Comparison of ENCODE assay signal across 28 cellular contexts in genomic region chr9:26172301-26172700, GRCh38.
"Had no signal": no experiment of that assay in that cellular context is flagged by ENCODE, and none has a peak within 500 bp of the region (broad histone marks: within the 10 kb centered on the region; RNA-seq: fewer than 3 reads in every experiment).

No MANE protein-coding gene starts in this region.

- DNase-seq: activated CD4-positive, alpha-beta T cell treated with anti-CD3 and anti-CD28 coated beads for 1 hour; activated CD4-positive, alpha-beta T cell treated with anti-CD3 and anti-CD28 coated beads, Interleukin-2, amount 50 U/mL, for 1 hour; activated naive CD4-positive, alpha-beta T cell treated with Interleukin-2 at 50 U/mL for 16 hours; activated naive CD8-positive, alpha-beta T cell treated with anti-CD3 and anti-CD28 coated beads, Interleukin-2, amount 10 ng/mL, durations not matched to agents 7 days and 5 days; activated T-cell treated with anti-CD3 and anti-CD28 coated beads, Interleukin-2, amount 50 U/mL, for 24 hours; amygdala; cortex of kidney; erythroblast; foreskin melanocyte; immature natural killer cell; left cardiac atrium; naive thymus-derived CD4-positive, alpha-beta T cell; retina; sigmoid colon; stimulated activated CD4-positive, alpha-beta T cell treated with anti-CD3 and anti-CD28 coated beads, Interleukin-15, amount 100 ng/mL, for 24 hours; stomach; T-cell; WERI-Rb-1 had no signal

- H3K4me3 Mint-ChIP-seq: activated naive CD8-positive, alpha-beta T cell treated with anti-CD3 and anti-CD28 coated beads, Interleukin-2, amount 10 ng/mL, durations not matched to agents 7 days and 5 days; activated T-cell treated with anti-CD3 and anti-CD28 coated beads, Interleukin-2, amount 50 U/mL, for 24 hours; immature natural killer cell; naive thymus-derived CD4-positive, alpha-beta T cell; neural progenitor cell; stimulated activated memory B cell treated with anti-CD40 and anti-IgM and Interleukin-4, amounts not matched to agents 10 μg/mL and 1 μg/mL and 100 μg/mL, for 72 hours; T-cell had no signal

- H3K27ac Mint-ChIP-seq: activated naive CD8-positive, alpha-beta T cell treated with anti-CD3 and anti-CD28 coated beads, Interleukin-2, amount 10 ng/mL, durations not matched to agents 7 days and 5 days; activated T-cell treated with anti-CD3 and anti-CD28 coated beads, Interleukin-2, amount 50 U/mL, for 24 hours; activated T-helper 2 cell treated with anti-CD3 and anti-CD28 coated beads, Interferon-gamma antibody, Interleukin-2, Interleukin-4, amounts not matched to agents 10 μg/mL and 5 μg/mL and 100 μg/mL, durations not matched to agents 14 hours and 24 hours and 36 hours; immature natural killer cell; naive thymus-derived CD4-positive, alpha-beta T cell; neural progenitor cell; stimulated activated memory B cell treated with anti-CD40 and anti-IgM and Interleukin-4, amounts not matched to agents 10 μg/mL and 1 μg/mL and 100 μg/mL, for 72 hours; T-cell had no signal

- H3K4me3 ChIP-seq: cardiac muscle cell, hepatocyte, neural progenitor cell, sigmoid colon, smooth muscle cell, stomach, suprapubic skin, tibial nerve had no signal

- H3K9me3 Mint-ChIP-seq: activated naive CD8-positive, alpha-beta T cell treated with anti-CD3 and anti-CD28 coated beads, Interleukin-2, amount 10 ng/mL, durations not matched to agents 7 days and 5 days; neural progenitor cell; stimulated activated memory B cell treated with anti-CD40 and anti-IgM and Interleukin-4, amounts not matched to agents 10 μg/mL and 1 μg/mL and 100 μg/mL, for 72 hours had no signal

- H3K27me3 Mint-ChIP-seq: activated naive CD8-positive, alpha-beta T cell treated with anti-CD3 and anti-CD28 coated beads, Interleukin-2, amount 10 ng/mL, durations not matched to agents 7 days and 5 days; activated T-cell treated with anti-CD3 and anti-CD28 coated beads, Interleukin-2, amount 50 U/mL, for 24 hours; naive thymus-derived CD4-positive, alpha-beta T cell; stimulated activated memory B cell treated with anti-CD40 and anti-IgM and Interleukin-4, amounts not matched to agents 10 μg/mL and 1 μg/mL and 100 μg/mL, for 72 hours; T-cell had no signal

- ATAC-seq: left cardiac atrium; naive thymus-derived CD4-positive, alpha-beta T cell; stimulated activated memory B cell treated with anti-CD40 and anti-IgM and Interleukin-4, amounts not matched to agents 10 μg/mL and 1 μg/mL and 100 μg/mL, for 72 hours; T-cell had no signal

- H3K4me1 ChIP-seq: neural progenitor cell, stomach had no signal

- H3K4me1 Mint-ChIP-seq: activated naive CD8-positive, alpha-beta T cell treated with anti-CD3 and anti-CD28 coated beads, Interleukin-2, amount 10 ng/mL, durations not matched to agents 7 days and 5 days; immature natural killer cell; naive thymus-derived CD4-positive, alpha-beta T cell; stimulated activated memory B cell treated with anti-CD40 and anti-IgM and Interleukin-4, amounts not matched to agents 10 μg/mL and 1 μg/mL and 100 μg/mL, for 72 hours; T-cell had no signal

- H3K9ac ChIP-seq: neural progenitor cell had no signal

- H3K79me2 ChIP-seq: hepatocyte had no signal

- H3K36me3 Mint-ChIP-seq: activated naive CD8-positive, alpha-beta T cell treated with anti-CD3 and anti-CD28 coated beads, Interleukin-2, amount 10 ng/mL, durations not matched to agents 7 days and 5 days; immature natural killer cell; naive thymus-derived CD4-positive, alpha-beta T cell; neural progenitor cell; stimulated activated memory B cell treated with anti-CD40 and anti-IgM and Interleukin-4, amounts not matched to agents 10 μg/mL and 1 μg/mL and 100 μg/mL, for 72 hours; T-cell had no signal

- H3K9me3 ChIP-seq: stomach, suprapubic skin, tibial nerve had no signal

- FAIRE-seq: endometrium, TTC549 had no signal

- H3K36me3 ChIP-seq: cardiac muscle cell, neural progenitor cell, sigmoid colon, stomach, suprapubic skin, tibial nerve, WERI-Rb-1 had no signal

- H2AFZ ChIP-seq: hepatocyte had no signal

- H3K27me3 ChIP-seq: cardiac muscle cell, hepatocyte, neural progenitor cell, sigmoid colon, stomach, suprapubic skin, tibial nerve had no signal

- H3K27ac ChIP-seq: cardiac muscle cell, hepatocyte, neural progenitor cell, sigmoid colon, stomach, suprapubic skin, tibial nerve, WERI-Rb-1 had no signal

- H3K4me2 ChIP-seq: hepatocyte, neural progenitor cell, smooth muscle cell had no signal
